In genomic region chr22:42358643-42359558, GRCh38 we compare ENCODE assay signal across 34 cellular contexts.
"Had no signal": no experiment of that assay in that cellular context is flagged by ENCODE, and none has a peak within 500 bp of the region (broad histone marks: within the 10 kb centered on the region; RNA-seq: fewer than 3 reads in every experiment).

No MANE protein-coding gene starts in this region.

- FAIRE-seq: bronchial epithelial cell had no signal

- ATAC-seq: activated CD8-positive, alpha-beta memory T cell treated with anti-CD3 and anti-CD28 coated beads, Interleukin-2, amount 10 ng/mL, durations not matched to agents 7 days and 5 days; activated naive CD8-positive, alpha-beta T cell treated with anti-CD3 and anti-CD28 coated beads, Interleukin-2, amount 50 U/mL, for 24 hours; PC-3 had no signal

- H3K4me3 ChIP-seq: MG63, Peyer's patch had no signal

- H3K4me3 Mint-ChIP-seq: activated B cell treated with CpG ODN at 0.5 μM for 24 hours; activated CD4-positive, alpha-beta memory T cell treated with anti-CD3 and anti-CD28 coated beads, Interleukin-2, amount 10 ng/mL, durations not matched to agents 7 days and 5 days; activated CD8-positive, alpha-beta memory T cell treated with anti-CD3 and anti-CD28 coated beads, Interleukin-2, amount 10 ng/mL, durations not matched to agents 7 days and 5 days; activated naive CD4-positive, alpha-beta T cell treated with anti-CD3 and anti-CD28 coated beads, Interleukin-2, amount 10 ng/mL, durations not matched to agents 7 days and 5 days; activated naive CD8-positive, alpha-beta T cell; activated naive CD8-positive, alpha-beta T cell treated with anti-CD3 and anti-CD28 coated beads, Interleukin-2, amount 50 U/mL, for 24 hours; brain had no signal

- H3K36me3 ChIP-seq: MG63, Peyer's patch had no signal

- H3K27ac Mint-ChIP-seq: activated B cell treated with CpG ODN at 0.5 μM for 24 hours; activated CD4-positive, alpha-beta memory T cell treated with anti-CD3 and anti-CD28 coated beads, Interleukin-2, amount 10 ng/mL, durations not matched to agents 7 days and 5 days; activated CD8-positive, alpha-beta memory T cell treated with anti-CD3 and anti-CD28 coated beads, Interleukin-2, amount 10 ng/mL, durations not matched to agents 7 days and 5 days; activated naive CD4-positive, alpha-beta T cell treated with anti-CD3 and anti-CD28 coated beads, Interleukin-2, amount 10 ng/mL, durations not matched to agents 7 days and 5 days; activated naive CD8-positive, alpha-beta T cell; activated naive CD8-positive, alpha-beta T cell treated with anti-CD3 and anti-CD28 coated beads, Interleukin-2, amount 50 U/mL, for 24 hours had no signal

- H3K27ac ChIP-seq: Peyer's patch had no signal

- H3K4me1 ChIP-seq: Peyer's patch had no signal

- H3K9me3 Mint-ChIP-seq: activated B cell treated with CpG ODN at 0.5 μM for 24 hours; activated CD4-positive, alpha-beta memory T cell treated with anti-CD3 and anti-CD28 coated beads, Interleukin-2, amount 10 ng/mL, durations not matched to agents 7 days and 5 days; activated naive CD4-positive, alpha-beta T cell treated with anti-CD3 and anti-CD28 coated beads, Interleukin-2, amount 10 ng/mL, durations not matched to agents 7 days and 5 days; activated naive CD8-positive, alpha-beta T cell treated with anti-CD3 and anti-CD28 coated beads, Interleukin-2, amount 50 U/mL, for 24 hours had no signal

- H3K27me3 ChIP-seq: MG63, Peyer's patch had no signal

- DNase-seq: activated B cell treated with CpG ODN at 0.5 μM for 24 hours; activated CD4-positive, alpha-beta memory T cell treated with anti-CD3 and anti-CD28 coated beads, Interleukin-2, amount 10 ng/mL, durations not matched to agents 7 days and 5 days; activated CD4-positive, alpha-beta T cell treated with anti-CD3 and anti-CD28 coated beads for 4 hours; activated CD4-positive, CD25-positive, alpha-beta regulatory T cell treated with anti-CD3 and anti-CD28 coated beads, Interleukin-2, amount 50 U/mL, for 72 hours; activated CD8-positive, alpha-beta memory T cell treated with anti-CD3 and anti-CD28 coated beads for 24 hours; activated CD8-positive, alpha-beta memory T cell treated with anti-CD3 and anti-CD28 coated beads, Interleukin-2, amount 10 ng/mL, durations not matched to agents 7 days and 5 days; activated CD8-positive, alpha-beta memory T cell treated with anti-CD3 and anti-CD28 coated beads, Interleukin-2, amount 50 U/mL, for 48 hours; activated effector memory CD4-positive, alpha-beta T cell treated with Interleukin-2 at 50 U/mL for 16 hours; activated naive CD4-positive, alpha-beta T cell treated with anti-CD3 and anti-CD28 coated beads, Interleukin-2, amount 10 ng/mL, durations not matched to agents 7 days and 5 days; activated naive CD8-positive, alpha-beta T cell treated with anti-CD3 and anti-CD28 coated beads, Interleukin-2, amount 50 U/mL, for 24 hours; activated T-cell treated with anti-CD3 and anti-CD28 coated beads, Interleukin-2, amount 50 U/mL, for 48 hours; anterior cingulate cortex; caudate nucleus; cerebellar nuclear complex; MG63; NCI-H1092; NCI-H146; NCI-H187; NCI-H2081 treated with DMSO at 0.1 percent for 48 hours; NCI-H2171; NCI-H510A; NCI-H526; NCI-H748 treated with DMSO at 0.1 percent for 48 hours; NK-92 treated with Interleukin-12 subunit alpha and Interleukin-12 subunit beta, amount 100 ng/mL, for 24 hours; PC-3; Peyer's patch; Right ventricle myocardium superior; SW 1271; T-helper 1 cell; T-helper 2 cell; T-helper 9 cell had no signal

- H3K4me1 Mint-ChIP-seq: activated CD4-positive, alpha-beta memory T cell treated with anti-CD3 and anti-CD28 coated beads, Interleukin-2, amount 10 ng/mL, durations not matched to agents 7 days and 5 days; activated CD8-positive, alpha-beta memory T cell treated with anti-CD3 and anti-CD28 coated beads, Interleukin-2, amount 10 ng/mL, durations not matched to agents 7 days and 5 days; activated naive CD4-positive, alpha-beta T cell treated with anti-CD3 and anti-CD28 coated beads, Interleukin-2, amount 10 ng/mL, durations not matched to agents 7 days and 5 days; activated naive CD8-positive, alpha-beta T cell treated with anti-CD3 and anti-CD28 coated beads, Interleukin-2, amount 50 U/mL, for 24 hours had no signal

- H3K36me3 Mint-ChIP-seq: activated CD8-positive, alpha-beta memory T cell treated with anti-CD3 and anti-CD28 coated beads, Interleukin-2, amount 10 ng/mL, durations not matched to agents 7 days and 5 days; activated naive CD4-positive, alpha-beta T cell treated with anti-CD3 and anti-CD28 coated beads, Interleukin-2, amount 10 ng/mL, durations not matched to agents 7 days and 5 days; activated naive CD8-positive, alpha-beta T cell had no signal

- H3K9me3 ChIP-seq: MG63, Peyer's patch had no signal
